28 cellular contexts compared by ENCODE assay signal in the genomic region with DNA sequence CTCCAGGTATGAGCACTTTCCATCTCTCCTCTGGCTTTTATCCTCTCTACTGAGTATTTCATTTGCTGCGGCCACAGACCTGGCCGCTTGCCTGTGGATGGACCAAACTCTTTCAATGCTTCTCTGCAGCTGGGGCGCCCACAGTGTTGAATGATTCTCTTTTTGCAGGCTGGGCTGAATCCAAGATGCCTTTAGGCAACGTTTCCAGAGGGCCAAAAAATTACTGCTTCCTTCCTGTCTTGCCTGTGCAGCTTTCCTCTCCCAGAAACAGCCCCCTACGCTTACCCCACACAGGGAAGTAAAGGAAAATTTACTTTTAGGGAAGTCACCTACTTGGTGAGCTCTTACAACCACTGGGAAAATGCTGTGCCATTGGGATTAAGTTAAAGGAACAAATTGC. TPM values are rescaled to one million over a fixed set of nuclear protein-coding genes. Genes with fewer than 3 reads are reported as not detected.
DNase-seq lines count a peak whose midpoint lies in the region; ATAC-seq and TF ChIP-seq lines count a peak whose summit lies in the region.
"Had no signal": no experiment of that assay in that cellular context is flagged by ENCODE, and none has a peak within 500 bp of the region (broad histone marks: within the 10 kb centered on the region; RNA-seq: fewer than 3 reads in every experiment).

No MANE protein-coding gene starts in this region.

- TF ChIP-seq CTCF in A673 (conservative IDR thresholded peaks at IDR 0.05; ENCODE audit: low read depth, low read length), result no peak
- TF ChIP-seq CTCF in nephron (IDR thresholded peaks at IDR 0.05; ENCODE audit: unreplicated experiment in 3 of 3), result no peak
- TF ChIP-seq CTCF in WERI-Rb-1 (IDR thresholded peaks at IDR 0.05; ENCODE audit: low read depth, low read length), result no peak
- TF ChIP-seq CTCF in transverse colon (IDR thresholded peaks at IDR 0.05), result no peak

- BruUV-seq in A673 (replicated peaks; lab: Mats Ljungman, UMichigan), result no TSS peak

- H3K4me3 Mint-ChIP-seq in nephron, result no peak overlapping the region
- H3K4me3 Mint-ChIP-seq: activated CD8-positive, alpha-beta memory T cell treated with anti-CD3 and anti-CD28 coated beads, Interleukin-2, amount 10 ng/mL, durations not matched to agents 7 days and 5 days; activated T-helper 17 cell treated with anti-CD3 and anti-CD28 coated beads, Interleukin-2, amount 50 U/mL, for 72 hours; CD4-positive, CD25-positive, alpha-beta regulatory T cell; HFFc6; immature natural killer cell had no signal

- in situ Hi-C loops in transverse colon (cut with MboI; ENCODE audit: low pct_ligation_motif_present in 1 of 4, low pct_unique_long_range_greater_than_20kb in 1 of 4, low sequenced_read_pairs in 3 of 4), result no loop called here

- H3K36me3 ChIP-seq in A673 (ENCODE audit: insufficient read depth, low read length, poor library complexity, severe bottlenecking) (no peaks in the 10 kb centered on the region), WERI-Rb-1 (no peaks in the 10 kb centered on the region), transverse colon (no peaks in the 10 kb centered on the region)
- H3K36me3 ChIP-seq: cardiac muscle cell, pancreas, stomach, vagina had no signal

- POLR2A ChIA-PET in A673 (lab: Charles Lee; ENCODE audit: low non-redundant PET), result no interaction called here

- DNase-seq in A673 (ENCODE audit: low spot score) (peak; percentile 66), M059J (ENCODE audit: low read depth) (peak; percentile 54), fibroblast of peridontal ligament (ENCODE audit: extremely low read depth) (peak; percentile 18), WERI-Rb-1 (no peak), NCI-H2227 treated with DMSO at 0.1 percent for 48 hours (lab: John Stamatoyannopoulos, UW) (no peak), transverse colon (no peak)
- DNase-seq: ACHN; activated CD4-positive, alpha-beta T cell treated with anti-CD3 and anti-CD28 coated beads for 1 hour; activated CD8-positive, alpha-beta memory T cell treated with anti-CD3 and anti-CD28 coated beads, Interleukin-2, amount 10 ng/mL, durations not matched to agents 7 days and 5 days; CD4-positive, CD25-positive, alpha-beta regulatory T cell; DMS53; erythroblast; HFFc6; immature natural killer cell; NCI-H1930; NCI-H345; pancreas; SK-N-SH; small intestine; stimulated activated CD4-positive, alpha-beta T cell treated with anti-CD3 and anti-CD28 coated beads, Interleukin-2, amount 100 ng/mL, for 48 hours; stomach; T-helper 9 cell had no signal

- H3K27me3 Mint-ChIP-seq in nephron (ENCODE audit: low read depth), result peaks cover 1% of the 10 kb centered on the region

- TF ChIP-seq POLR2A in transverse colon (IDR thresholded peaks at IDR 0.05), result no peak

- peaks cover 7% of the 10 kb centered on the region for H3K27me3 ChIP-seq in A673 (replicated peaks; ENCODE audit: insufficient read depth, low read depth, low read length, poor library complexity)
- no peaks in the 10 kb centered on the region for H3K27me3 ChIP-seq in WERI-Rb-1 (ENCODE audit: insufficient read depth, low read depth, severe bottlenecking)
- no peaks in the 10 kb centered on the region for H3K27me3 ChIP-seq in transverse colon
- H3K27me3 ChIP-seq: cardiac muscle cell, pancreas, stomach, vagina had no signal

- peaks cover 7% of the 10 kb centered on the region for H3K9me3 Mint-ChIP-seq in nephron
- H3K9me3 Mint-ChIP-seq: activated T-helper 17 cell treated with anti-CD3 and anti-CD28 coated beads, Interleukin-2, amount 50 U/mL, for 72 hours; HFFc6; immature natural killer cell had no signal

- CTCF ChIA-PET in A673 (lab: Charles Lee), result no interaction called here

- peak overlapping the region; percentile 18 to 34 (median 29) for H3K27ac Mint-ChIP-seq in nephron
- H3K27ac Mint-ChIP-seq: activated CD8-positive, alpha-beta memory T cell treated with anti-CD3 and anti-CD28 coated beads, Interleukin-2, amount 10 ng/mL, durations not matched to agents 7 days and 5 days; activated T-helper 17 cell treated with anti-CD3 and anti-CD28 coated beads, Interleukin-2, amount 50 U/mL, for 72 hours; HFFc6; immature natural killer cell had no signal

- TF ChIP-seq EP300 in transverse colon (IDR thresholded peaks at IDR 0.05; ENCODE audit: low read depth), result no peak

- no peaks in the 10 kb centered on the region for H3K36me3 Mint-ChIP-seq in nephron (ENCODE audit: low read depth)
- H3K36me3 Mint-ChIP-seq: activated CD8-positive, alpha-beta memory T cell treated with anti-CD3 and anti-CD28 coated beads, Interleukin-2, amount 10 ng/mL, durations not matched to agents 7 days and 5 days; CD4-positive, CD25-positive, alpha-beta regulatory T cell; immature natural killer cell had no signal

- H3K4me3 ChIP-seq in A673 (ENCODE audit: low read depth, low read length, poor library complexity, severe bottlenecking) (no peak overlapping the region), WERI-Rb-1 (ENCODE audit: low read depth, low read length) (no peak overlapping the region), transverse colon (no peak overlapping the region)
- H3K4me3 ChIP-seq: cardiac muscle cell, lung, pancreas, stomach, vagina had no signal

- no peak for ATAC-seq in HG02981 (IDR thresholded peaks at IDR 0.05; ENCODE audit: unreplicated experiment)
- ATAC-seq: activated CD8-positive, alpha-beta memory T cell treated with anti-CD3 and anti-CD28 coated beads, Interleukin-2, amount 10 ng/mL, durations not matched to agents 7 days and 5 days; activated T-helper 17 cell treated with anti-CD3 and anti-CD28 coated beads, Interleukin-2, amount 50 U/mL, for 72 hours; pancreas had no signal

- intact Hi-C loops in A673 (cut with micrococcal nuclease; ENCODE audit: unreplicated experiment) (no loop called here), transverse colon (cut with DNase I; ENCODE audit: low total_unique reads) (no loop called here)

- H3K9me3 ChIP-seq in A673 (ENCODE audit: low read depth, low read length, poor library complexity, severe bottlenecking) (no peaks in the 10 kb centered on the region), WERI-Rb-1 (ENCODE audit: severe bottlenecking) (peaks cover 4% of the 10 kb centered on the region), transverse colon (no peaks in the 10 kb centered on the region)
- H3K9me3 ChIP-seq: pancreas, stomach, vagina had no signal

- peaks cover 3% of the 10 kb centered on the region for H3K4me1 ChIP-seq in A673 (ENCODE audit: insufficient read depth, low read length, poor library complexity, severe bottlenecking)
- H3K4me1 ChIP-seq in transverse colon, result peaks cover 0 to 8% (median 0%) of the 10 kb centered on the region in 4 donors
- H3K4me1 ChIP-seq: pancreas, stomach, vagina had no signal

- H3K4me1 Mint-ChIP-seq in nephron, result peaks cover 44% of the 10 kb centered on the region
- H3K4me1 Mint-ChIP-seq: activated CD8-positive, alpha-beta memory T cell treated with anti-CD3 and anti-CD28 coated beads, Interleukin-2, amount 10 ng/mL, durations not matched to agents 7 days and 5 days; activated T-helper 17 cell treated with anti-CD3 and anti-CD28 coated beads, Interleukin-2, amount 50 U/mL, for 72 hours; CD4-positive, CD25-positive, alpha-beta regulatory T cell; immature natural killer cell had no signal

- H3K27ac ChIP-seq in A673 (ENCODE audit: low read depth, low read length, poor library complexity, severe bottlenecking) (no peak overlapping the region), WERI-Rb-1 (no peak overlapping the region), transverse colon (no peak overlapping the region)
- H3K27ac ChIP-seq: cardiac muscle cell, pancreas, stomach, vagina had no signal

- WGBS in transverse colon (ENCODE audit: low coverage in 1 of 2), 2 donors, result 61 to 78% methylated on average over 3 to 5 of the region's 5 CpGs

RNA-seq across cellular contexts. Expression of a gene that starts 55.6 kb away (rescaled TPM):
- 5.9 and 10.7 TPM in 2 replicates for total RNA-seq in A673 (2021)
- 21.9 and 32.4 TPM in 2 replicates for total RNA-seq in M059J (2014; rRNA removed; shearing (Covaris generic))
- total RNA-seq in transverse colon, result 100 to 1,000 TPM in 1 of 4 donors, 10 to 100 TPM in 3; 49.2 to 108 (median 57.8) TPM

Comparison
In these comparisons a context has a peak if more than half of its experiments do, and no peak if none do; other contexts are left out.
1. DNase-seq: peak in A673 (single experiment), M059J (single experiment) and fibroblast of peridontal ligament (single experiment); none in WERI-Rb-1 (single experiment), NCI-H2227 treated with DMSO at 0.1 percent for 48 hours (single experiment) and transverse colon (single experiment).